30 cellular contexts compared by ENCODE assay signal in the genomic region with DNA sequence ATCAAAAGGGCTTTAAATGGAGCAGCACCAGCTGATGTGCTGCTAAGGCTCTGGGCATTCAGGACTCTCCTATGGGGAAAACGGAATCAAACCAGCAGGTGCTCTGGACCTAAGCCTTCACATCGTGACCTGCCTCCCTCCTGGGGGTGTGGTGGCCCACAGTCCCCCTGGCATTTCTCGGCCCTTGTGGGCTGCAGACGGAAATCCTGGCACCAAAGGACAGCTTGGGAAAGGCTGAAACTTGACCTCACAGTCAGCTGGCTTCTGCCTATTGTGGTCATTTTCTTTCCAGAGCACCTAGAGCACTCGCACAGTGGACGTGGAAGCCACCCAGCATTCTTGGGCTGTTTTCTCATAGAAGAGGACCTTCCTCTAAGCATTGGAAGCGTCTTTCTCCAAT.
"Had no signal": no experiment of that assay in that cellular context is flagged by ENCODE, and none has a peak within 500 bp of the region (broad histone marks: within the 10 kb centered on the region; RNA-seq: fewer than 3 reads in every experiment).

No MANE protein-coding gene starts in this region.

- H3K27me3 ChIP-seq: brain microvascular endothelial cell, SJCRH30 had no signal

- H3K36me3 ChIP-seq: brain microvascular endothelial cell, SJCRH30 had no signal

- H3K9me3 ChIP-seq: SJCRH30 had no signal

- H3K27ac ChIP-seq: brain microvascular endothelial cell, SJCRH30, SK-N-MC had no signal

- H3K4me3 ChIP-seq: SJCRH30, SK-N-MC had no signal

- ATAC-seq: activated CD8-positive, alpha-beta memory T cell treated with anti-CD3 and anti-CD28 coated beads, Interleukin-2, amount 10 ng/mL, durations not matched to agents 7 days and 5 days; Panc1 had no signal

- DNase-seq: activated CD4-positive, alpha-beta memory T cell treated with anti-CD3 and anti-CD28 coated beads for 36 hours; activated CD4-positive, alpha-beta T cell treated with anti-CD3 and anti-CD28 coated beads, Interleukin-2, amount 50 U/mL, for 1 hour; activated CD8-positive, alpha-beta memory T cell treated with anti-CD3 and anti-CD28 coated beads for 24 hours; activated CD8-positive, alpha-beta memory T cell treated with anti-CD3 and anti-CD28 coated beads, Interleukin-2, amount 10 ng/mL, durations not matched to agents 7 days and 5 days; activated CD8-positive, alpha-beta memory T cell treated with anti-CD3 and anti-CD28 coated beads, Interleukin-2, amount 50 U/mL, for 48 hours; activated effector memory CD4-positive, alpha-beta T cell treated with Interleukin-2 at 50 U/mL for 16 hours; activated naive CD4-positive, alpha-beta T cell; activated naive CD4-positive, alpha-beta T cell treated with anti-CD3 and anti-CD28 coated beads, Interleukin-2, amount 50 U/mL, for 16 hours; activated naive CD8-positive, alpha-beta T cell treated with anti-CD3 and anti-CD28 coated beads for 36 hours; activated T-cell treated with anti-CD3 and anti-CD28 coated beads, Interleukin-2, amount 50 U/mL, for 48 hours; amniotic stem cell; aorta; brain microvascular endothelial cell; central memory CD4-positive, alpha-beta T cell; Kasumi-1; KG1; MM.1S; MV-4-11; NCI-H1092; NCI-H1436 treated with DMSO at 0.1 percent for 48 hours; NCI-H1694 treated with DMSO at 0.1 percent for 48 hours; NCI-H2029; NCI-H2171; NCI-H510A treated with DMSO at 0.1 percent for 48 hours; NCI-H526 treated with DMSO at 0.1 percent for 48 hours; NCI-H774; SHP77; SJCRH30 had no signal
